ENCODE assay signal across 26 cellular contexts in genomic region chr3:52126500-52126899, GRCh38. TPM values are rescaled to one million over a fixed set of nuclear protein-coding genes. Genes with fewer than 3 reads are reported as not detected.
DNase-seq lines count a peak whose midpoint lies in the region; ATAC-seq, FAIRE-seq and TF ChIP-seq lines count a peak whose summit lies in the region.
"Had no signal": no experiment of that assay in that cellular context is flagged by ENCODE, and none has a peak within 500 bp of the region (broad histone marks: within the 10 kb centered on the region; RNA-seq: fewer than 3 reads in every experiment).

No MANE protein-coding gene starts in this region.

- no peak for FAIRE-seq in A549 (lab: Jason Lieb, UNC)
- FAIRE-seq: D721Med, HTR-8/SVneo, RCC 7860 had no signal

- peaks cover 37% of the 10 kb centered on the region for H3K36me3 Mint-ChIP-seq in activated T-cell treated with anti-CD3 and anti-CD28 coated beads, Interleukin-2, amount 50 U/mL, for 24 hours (ENCODE audit: low read depth)
- H3K36me3 Mint-ChIP-seq in activated T-cell treated with anti-CD3 and anti-CD28 coated beads, Interleukin-2, amount 50 U/mL, for 72 hours (ENCODE audit: insufficient read depth in 2 of 2): peaks cover 0 to 8% of the 10 kb centered on the region in 2 donors
- no peaks in the 10 kb centered on the region for H3K36me3 Mint-ChIP-seq in effector memory CD8-positive, alpha-beta T cell (ENCODE audit: insufficient read depth)
- H3K36me3 Mint-ChIP-seq: IgD-negative memory B cell had no signal

- in situ Hi-C loops in IMR-90 (cut with MboI; ENCODE audit: low sequenced_read_pairs): loop anchor here (5.0 kb wide), 1 partner anchor 124 kb away; no protein-coding TSS in a partner anchor

- peak overlapping the region; percentile 56 for H2AK9ac ChIP-seq in IMR-90 (replicated peaks; ENCODE audit: low read depth, low read length, poor library complexity)

- peaks cover 8% of the 10 kb centered on the region for H3K4me1 Mint-ChIP-seq in activated T-cell treated with anti-CD3 and anti-CD28 coated beads, Interleukin-2, amount 50 U/mL, for 24 hours (ENCODE audit: low read depth)
- peaks cover 11% of the 10 kb centered on the region for H3K4me1 Mint-ChIP-seq in activated T-cell treated with anti-CD3 and anti-CD28 coated beads, Interleukin-2, amount 50 U/mL, for 72 hours (ENCODE audit: low read depth)
- H3K4me1 Mint-ChIP-seq in effector memory CD8-positive, alpha-beta T cell (ENCODE audit: low read depth in 2 of 2): peaks cover 0 to 3% of the 10 kb centered on the region in 2 donors

- H3K18ac ChIP-seq in IMR-90 (ENCODE audit: low read depth, low read length): no peak overlapping the region

- no peak overlapping the region for H2BK20ac ChIP-seq in IMR-90 (ENCODE audit: low read depth, low read length)

- H3K4ac ChIP-seq in IMR-90 (ENCODE audit: low read depth, low read length): no peak overlapping the region

- no peaks in the 10 kb centered on the region for H4K20me1 ChIP-seq in IMR-90 (ENCODE audit: insufficient read depth, low read length)

- 85% methylated on average over 5 of the region's 6 CpGs for WGBS in A549 (ENCODE audit: missing lambda C conversion rate)
- WGBS in IMR-90 (ENCODE audit: extremely low coverage in 2 of 2, insufficient read length in 1 of 2), 2 experiments: no CpG with 5 or more reads among the region's 6 CpGs

- no peak for TF ChIP-seq EP300 in A549 (IDR thresholded peaks at IDR 0.05)

- H3K56ac ChIP-seq in IMR-90 (ENCODE audit: extremely low read depth, insufficient read depth, low read length): no peak overlapping the region

- H4K5ac ChIP-seq in IMR-90 (ENCODE audit: low read depth, low read length): no peak overlapping the region

- no peak for ATAC-seq in activated T-cell treated with anti-CD3 and anti-CD28 coated beads, Interleukin-2, amount 50 U/mL, for 72 hours (replicated peaks in 1 of 2)
- ATAC-seq in A549 (no peak), IMR-90 (ENCODE audit: low read depth) (no peak), HG03135 (IDR thresholded peaks at IDR 0.05; ENCODE audit: unreplicated experiment) (no peak), upper lobe of right lung (no peak)
- ATAC-seq in effector memory CD8-positive, alpha-beta T cell (replicated peaks): no peak

- no peak overlapping the region for H3K4me3 Mint-ChIP-seq in activated T-cell treated with anti-CD3 and anti-CD28 coated beads, Interleukin-2, amount 50 U/mL, for 24 hours
- no peak overlapping the region for H3K4me3 Mint-ChIP-seq in activated T-cell treated with anti-CD3 and anti-CD28 coated beads, Interleukin-2, amount 50 U/mL, for 72 hours
- no peak overlapping the region for H3K4me3 Mint-ChIP-seq in effector memory CD8-positive, alpha-beta T cell
- H3K4me3 Mint-ChIP-seq: CD14-positive monocyte, IgD-negative memory B cell had no signal

- TF ChIP-seq POLR2A in A549 (IDR thresholded peaks at IDR 0.05; ENCODE audit: low read length): no peak
- TF ChIP-seq POLR2A in IMR-90 (IDR thresholded peaks at IDR 0.05; ENCODE audit: low read depth, low read length): no peak

- no peak overlapping the region for H3K4me3 ChIP-seq in A549
- no peak overlapping the region for H3K4me3 ChIP-seq in IMR-90 (ENCODE audit: insufficient read depth, low read depth, low read length)
- no peak overlapping the region for H3K4me3 ChIP-seq in upper lobe of right lung
- H3K4me3 ChIP-seq: GM23248, SK-N-MC had no signal

- no peak overlapping the region for H2BK15ac ChIP-seq in IMR-90 (ENCODE audit: low read depth, low read length)

- no peak overlapping the region for H3K23ac ChIP-seq in IMR-90 (ENCODE audit: low read depth, low read length)

- no peaks in the 10 kb centered on the region for H3K9me3 Mint-ChIP-seq in activated T-cell treated with anti-CD3 and anti-CD28 coated beads, Interleukin-2, amount 50 U/mL, for 24 hours
- no peaks in the 10 kb centered on the region for H3K9me3 Mint-ChIP-seq in activated T-cell treated with anti-CD3 and anti-CD28 coated beads, Interleukin-2, amount 50 U/mL, for 72 hours
- H3K9me3 Mint-ChIP-seq in effector memory CD8-positive, alpha-beta T cell: no peaks in the 10 kb centered on the region
- H3K9me3 Mint-ChIP-seq: CD14-positive monocyte, IgD-negative memory B cell had no signal

- no peak for TF ChIP-seq RAD21 in A549 (conservative IDR thresholded peaks at IDR 0.05 in 1 of 2, IDR thresholded peaks at IDR 0.05 in 1 of 2)
- TF ChIP-seq RAD21 in IMR-90 (IDR thresholded peaks at IDR 0.05; ENCODE audit: low read length): no peak

- H3K27me3 ChIP-seq in IMR-90 (ENCODE audit: control insufficient read depth, insufficient read depth, low read length) (no peaks in the 10 kb centered on the region), upper lobe of right lung (no peaks in the 10 kb centered on the region)

- no peak overlapping the region for H4K8ac ChIP-seq in IMR-90 (ENCODE audit: low read depth in 2 of 2, low read length in 2 of 2)

- H4K91ac ChIP-seq in IMR-90 (ENCODE audit: insufficient read depth, low read depth, low read length): no peak overlapping the region

- peak overlapping the region; percentile 44 for H3K27ac Mint-ChIP-seq in activated T-cell treated with anti-CD3 and anti-CD28 coated beads, Interleukin-2, amount 50 U/mL, for 24 hours
- H3K27ac Mint-ChIP-seq in activated T-cell treated with anti-CD3 and anti-CD28 coated beads, Interleukin-2, amount 50 U/mL, for 72 hours: no peak overlapping the region
- H3K27ac Mint-ChIP-seq in effector memory CD8-positive, alpha-beta T cell: peak overlapping the region; percentile 17 to 35

- no peak for DNase-seq in activated T-cell treated with anti-CD3 and anti-CD28 coated beads, Interleukin-2, amount 50 U/mL, for 24 hours
- no peak for DNase-seq in activated T-cell treated with anti-CD3 and anti-CD28 coated beads, Interleukin-2, amount 50 U/mL, for 72 hours
- DNase-seq in A549 (ENCODE audit: low read depth in 1 of 2, low spot score in 1 of 2) (no peak), IMR-90 (no peak), upper lobe of right lung (no peak), AG08395 (ENCODE audit: low spot score) (no peak)
- no peak for DNase-seq in effector memory CD8-positive, alpha-beta T cell
- DNase-seq: HCEC 1CT, Karpas-422, MV-4-11, NCI-H1105 treated with DMSO at 0.1 percent for 48 hours, NCI-H2029 treated with DMSO at 0.1 percent for 48 hours, NCI-H2171, NCI-H345, NCI-H524 treated with DMSO at 0.1 percent for 48 hours, NCI-H82, SHP77 treated with DMSO at 0.1 percent for 48 hours had no signal

- H3K36me3 ChIP-seq in IMR-90 (ENCODE audit: control insufficient read depth, insufficient read depth, low read length): 0 out of 2 replicates have a peak, but pooled peaks cover 1% of the 10 kb centered on the region
- no peaks in the 10 kb centered on the region for H3K36me3 ChIP-seq in upper lobe of right lung

- H2AFZ ChIP-seq in IMR-90 (replicated peaks; ENCODE audit: low read length, poor library complexity): no peak overlapping the region
- H2AFZ ChIP-seq: GM23248 had no signal

- no peak overlapping the region for H2AK5ac ChIP-seq in IMR-90 (ENCODE audit: low read depth, low read length)

- no peak overlapping the region for H2BK120ac ChIP-seq in IMR-90 (ENCODE audit: low read depth, low read length)

- dilution Hi-C loops in IMR-90 (cut with HindIII; ENCODE audit: low sequenced_read_pairs, unreplicated experiment): no loop called here

- no peak for TF ChIP-seq CTCF in A549 (IDR thresholded peaks at IDR 0.05)
- TF ChIP-seq CTCF in IMR-90 (conservative IDR thresholded peaks at IDR 0.05; ENCODE audit: low read depth, low read length): no peak
- TF ChIP-seq CTCF in upper lobe of right lung (IDR thresholded peaks at IDR 0.05): no peak

- H3K9me1 ChIP-seq in IMR-90 (ENCODE audit: insufficient read depth, low read length): peaks cover 7% of the 10 kb centered on the region; the same call in 1 of the 2 replicates

- H3K9me3 ChIP-seq in A549 (no peaks in the 10 kb centered on the region), IMR-90 (ENCODE audit: control insufficient read depth, insufficient read depth, low read length) (no peaks in the 10 kb centered on the region), upper lobe of right lung (no peaks in the 10 kb centered on the region)

- no peak overlapping the region for H2BK5ac ChIP-seq in IMR-90 (ENCODE audit: low read depth, low read length, poor library complexity, severe bottlenecking)

- intact Hi-C loops in IMR-90 (cut with micrococcal nuclease): no loop called here
- intact Hi-C loops in upper lobe of right lung (cut with DNase I): no loop called here

- no TSS peak for BruUV-seq in IMR-90 (replicated peaks; lab: Mats Ljungman, UMichigan)

- H3K27me3 Mint-ChIP-seq in activated T-cell treated with anti-CD3 and anti-CD28 coated beads, Interleukin-2, amount 50 U/mL, for 24 hours: no peaks in the 10 kb centered on the region
- no peaks in the 10 kb centered on the region for H3K27me3 Mint-ChIP-seq in activated T-cell treated with anti-CD3 and anti-CD28 coated beads, Interleukin-2, amount 50 U/mL, for 72 hours (ENCODE audit: low read depth)
- H3K27me3 Mint-ChIP-seq in effector memory CD8-positive, alpha-beta T cell: no peaks in the 10 kb centered on the region
- H3K27me3 Mint-ChIP-seq: IgD-negative memory B cell had no signal

- H3K4me1 ChIP-seq in A549 (peaks cover 16% of the 10 kb centered on the region), IMR-90 (ENCODE audit: control insufficient read depth, insufficient read depth, low read length) (peaks cover 5% of the 10 kb centered on the region; the same call in 1 of the 2 replicates), upper lobe of right lung (peaks cover 19% of the 10 kb centered on the region)

- no peak overlapping the region for H3K4me2 ChIP-seq in A549
- no peak overlapping the region for H3K4me2 ChIP-seq in IMR-90 (ENCODE audit: low read depth, low read length)

- CTCF ChIA-PET in A549 (lab: Yijun Ruan, JAX) (no interaction called here), IMR-90 (lab: Yijun Ruan, JAX) (no interaction called here)

- no peak overlapping the region for H3K9ac ChIP-seq in IMR-90 (ENCODE audit: low read depth, low read length)
- H3K9ac ChIP-seq: GM23248 had no signal

- H3K27ac ChIP-seq in A549 (peak overlapping the region in 1 of 2 experiments; percentile 50; a peak in 2 of 6 replicates), IMR-90 (ENCODE audit: insufficient read depth, low read length) (no peak overlapping the region), upper lobe of right lung (no peak overlapping the region)
- H3K27ac ChIP-seq: 22Rv1, GM23248, SK-N-MC had no signal

- POLR2A ChIA-PET in A549 (lab: Yijun Ruan, JAX): no interaction called here
- POLR2A ChIA-PET in IMR-90 (lab: Charles Lee; ENCODE audit: unreplicated experiment): no interaction called here

- H3K79me1 ChIP-seq in IMR-90 (ENCODE audit: low read depth in 1 of 2, low read length in 2 of 2): peaks cover 7 to 15% of the 10 kb centered on the region in 2 experiments; a peak in 3 of 4 replicates

- no peak overlapping the region for H3K14ac ChIP-seq in IMR-90 (replicated peaks; ENCODE audit: low read depth, low read length)

RNA-seq across cellular contexts. Expression of gene POC1A, which starts 27.7 kb away (rescaled TPM):
- total RNA-seq in activated T-cell treated with anti-CD3 and anti-CD28 coated beads, Interleukin-2, amount 50 U/mL, for 72 hours: 10 to 100 TPM; 28.6 to 39.0 TPM
- polyA plus RNA-seq in A549 (2011; rRNA removed) (9.4 and 9.8 TPM in 2 replicates), A549 (2017; fragmentation: RNase III; extraction: RNeasy Plus Mini Kit Qiagen cat#74134 plus additional on column Dnase treatment) (13.8 to 14.9 TPM (median 14.1 TPM) in 3 replicates), IMR-90 (2012; rRNA removed) (11.5 TPM in 2 replicates)
- 19.3 and 25.2 TPM in 2 replicates for polyA plus RNA-seq in A549 (2012; cell fraction: cytosol; rRNA removed)
- polyA plus RNA-seq in A549 (2012; cell fraction: nucleus; rRNA removed): 20.5 and 22.4 TPM in 2 replicates
- 21.6 and 23.1 TPM in 2 replicates for polyA minus RNA-seq in A549 (2011; rRNA and poly(A)+ RNA removed)
- total RNA-seq in IMR-90 (2012; rRNA removed) (8.3 and 10.6 TPM in 2 replicates), upper lobe of right lung (2.5 TPM)
- 9.0 and 9.3 TPM in 2 replicates for polyA plus RNA-seq in IMR-90 (2012; cell fraction: cytosol; rRNA removed)
- 5.2 and 10.5 TPM in 2 replicates for polyA plus RNA-seq in IMR-90 (2012; cell fraction: nucleus; rRNA removed; ENCODE audit: low replicate concordance)
